1 cellular context compared by ENCODE assay signal in genomic region chr7:31203551-31203950, GRCh38.
TF ChIP-seq lines count a peak whose summit lies in the region.

No MANE protein-coding gene starts in this region.

TF ChIP-seq in HepG2, 621 proteins besides CTCF, POLR2A, EP300 and RAD21 (continued from another document):
- TF ChIP-seq SATB2 (CRISPR knock-in tag; IDR thresholded peaks at IDR 0.05) (no peak), TOPORS (CRISPR knock-in tag; IDR thresholded peaks at IDR 0.05) (no peak), MIER2 (CRISPR knock-in tag; IDR thresholded peaks at IDR 0.05) (no peak), NR2F2 (IDR thresholded peaks at IDR 0.05; ENCODE audit: borderline replicate concordance, low read depth) (no peak), KLF11 (CRISPR knock-in tag; IDR thresholded peaks at IDR 0.05) (no peak), ZNF572 (CRISPR knock-in tag; IDR thresholded peaks at IDR 0.05) (no peak), ZNF740 (CRISPR knock-in tag; IDR thresholded peaks at IDR 0.05) (no peak), MAFG (CRISPR knock-in tag; IDR thresholded peaks at IDR 0.05) (no peak), ETV5 (CRISPR knock-in tag; IDR thresholded peaks at IDR 0.05; ENCODE audit: borderline replicate concordance) (no peak), ZNF260 (CRISPR knock-in tag; IDR thresholded peaks at IDR 0.05; ENCODE audit: borderline replicate concordance, low read depth) (no peak)
- TF ChIP-seq, protein P1, sequence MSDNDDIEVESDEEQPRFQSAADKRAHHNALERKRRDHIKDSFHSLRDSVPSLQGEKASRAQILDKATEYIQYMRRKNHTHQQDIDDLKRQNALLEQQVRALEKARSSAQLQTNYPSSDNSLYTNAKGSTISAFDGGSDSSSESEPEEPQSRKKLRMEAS (IDR thresholded peaks at IDR 0.05), result no peak
- TF ChIP-seq, protein P2, sequence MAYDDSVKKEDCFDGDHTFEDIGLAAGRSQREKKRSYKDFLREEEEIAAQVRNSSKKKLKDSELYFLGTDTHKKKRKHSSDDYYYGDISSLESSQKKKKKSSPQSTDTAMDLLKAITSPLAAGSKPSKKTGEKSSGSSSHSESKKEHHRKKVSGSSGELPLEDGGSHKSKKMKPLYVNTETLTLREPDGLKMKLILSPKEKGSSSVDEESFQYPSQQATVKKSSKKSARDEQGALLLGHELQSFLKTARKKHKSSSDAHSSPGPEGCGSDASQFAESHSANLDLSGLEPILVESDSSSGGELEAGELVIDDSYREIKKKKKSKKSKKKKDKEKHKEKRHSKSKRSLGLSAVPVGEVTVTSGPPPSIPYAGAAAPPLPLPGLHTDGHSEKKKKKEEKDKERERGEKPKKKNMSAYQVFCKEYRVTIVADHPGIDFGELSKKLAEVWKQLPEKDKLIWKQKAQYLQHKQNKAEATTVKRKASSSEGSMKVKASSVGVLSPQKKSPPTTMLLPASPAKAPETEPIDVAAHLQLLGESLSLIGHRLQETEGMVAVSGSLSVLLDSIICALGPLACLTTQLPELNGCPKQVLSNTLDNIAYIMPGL (CRISPR knock-in tag; IDR thresholded peaks at IDR 0.05; ENCODE audit: borderline replicate concordance in 1 of 2, low read depth in 1 of 2), result no peak
- TF ChIP-seq, protein P3, sequence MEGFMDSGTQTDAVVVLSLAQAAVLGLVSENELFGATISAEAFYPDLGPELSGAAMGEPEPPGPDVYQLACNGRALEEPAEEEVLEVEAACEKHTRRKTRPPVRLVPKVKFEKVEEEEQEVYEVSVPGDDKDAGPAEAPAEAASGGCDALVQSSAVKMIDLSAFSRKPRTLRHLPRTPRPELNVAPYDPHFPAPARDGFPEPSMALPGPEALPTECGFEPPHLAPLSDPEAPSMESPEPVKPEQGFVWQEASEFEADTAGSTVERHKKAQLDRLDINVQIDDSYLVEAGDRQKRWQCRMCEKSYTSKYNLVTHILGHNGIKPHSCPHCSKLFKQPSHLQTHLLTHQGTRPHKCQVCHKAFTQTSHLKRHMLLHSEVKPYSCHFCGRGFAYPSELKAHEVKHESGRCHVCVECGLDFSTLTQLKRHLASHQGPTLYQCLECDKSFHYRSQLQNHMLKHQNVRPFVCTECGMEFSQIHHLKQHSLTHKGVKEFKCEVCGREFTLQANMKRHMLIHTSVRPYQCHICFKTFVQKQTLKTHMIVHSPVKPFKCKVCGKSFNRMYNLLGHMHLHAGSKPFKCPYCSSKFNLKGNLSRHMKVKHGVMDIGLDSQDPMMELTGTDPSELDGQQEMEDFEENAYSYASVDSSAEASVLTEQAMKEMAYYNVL (CRISPR knock-in tag; IDR thresholded peaks at IDR 0.05; ENCODE audit: borderline replicate concordance), result no peak
- TF ChIP-seq, protein P4, sequence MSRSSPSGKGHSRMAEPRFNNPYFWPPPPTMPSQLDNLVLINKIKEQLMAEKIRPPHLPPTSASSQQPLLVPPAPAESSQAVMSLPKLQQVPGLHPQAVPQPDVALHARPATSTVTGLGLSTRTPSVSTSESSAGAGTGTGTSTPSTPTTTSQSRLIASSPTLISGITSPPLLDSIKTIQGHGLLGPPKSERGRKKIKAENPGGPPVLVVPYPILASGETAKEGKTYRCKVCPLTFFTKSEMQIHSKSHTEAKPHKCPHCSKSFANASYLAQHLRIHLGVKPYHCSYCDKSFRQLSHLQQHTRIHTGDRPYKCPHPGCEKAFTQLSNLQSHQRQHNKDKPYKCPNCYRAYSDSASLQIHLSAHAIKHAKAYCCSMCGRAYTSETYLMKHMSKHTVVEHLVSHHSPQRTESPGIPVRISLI (CRISPR knock-in tag; IDR thresholded peaks at IDR 0.05; ENCODE audit: borderline replicate concordance), result no peak
